ENCODE assay signal across 18 cellular contexts in genomic region chr5:57863661-57864060, GRCh38.
DNase-seq lines count a peak whose midpoint lies in the region; ATAC-seq, FAIRE-seq and TF ChIP-seq lines count a peak whose summit lies in the region.
"Had no signal": no experiment of that assay in that cellular context is flagged by ENCODE, and none has a peak within 500 bp of the region (broad histone marks: within the 10 kb centered on the region; RNA-seq: fewer than 3 reads in every experiment).

No MANE protein-coding gene starts in this region.

- peak overlapping the region; percentile 10 for H3K27ac Mint-ChIP-seq in mesothelial cell of epicardium

- intact Hi-C loops in left ventricle myocardium superior (cut with micrococcal nuclease) = no loop called here

- TF ChIP-seq POLR2A in GM12892 (IDR thresholded peaks at IDR 0.05; ENCODE audit: low read depth, low read length) = no peak

- TF ChIP-seq CTCF in AG09309 (IDR thresholded peaks at IDR 0.05; ENCODE audit: control insufficient read depth, insufficient read depth, low read depth, low read length, missing control alignments) = no peak
- TF ChIP-seq CTCF in astrocyte of the spinal cord (IDR thresholded peaks at IDR 0.05; ENCODE audit: low read depth, low read length) = no peak
- no peak for TF ChIP-seq CTCF in mesothelial cell of epicardium (IDR thresholded peaks at IDR 0.05; ENCODE audit: unreplicated experiment)

- no peaks in the 10 kb centered on the region for H3K27me3 Mint-ChIP-seq in mesothelial cell of epicardium (ENCODE audit: low read depth)

- H3K4me1 Mint-ChIP-seq in mesothelial cell of epicardium = peaks cover 39% of the 10 kb centered on the region

- no peak overlapping the region for H3K4me3 ChIP-seq in AG09309 (ENCODE audit: control insufficient read depth, low read depth, low read length)
- no peak overlapping the region for H3K4me3 ChIP-seq in astrocyte of the spinal cord (ENCODE audit: low read depth, low read length)
- H3K4me3 ChIP-seq: HAP-1, upper lobe of left lung had no signal

- ATAC-seq in left ventricle myocardium superior (no peak), GM18511 (IDR thresholded peaks at IDR 0.05; ENCODE audit: unreplicated experiment) (no peak)
- ATAC-seq: left colon, Panc1 had no signal

- peaks cover 1% of the 10 kb centered on the region for H3K36me3 Mint-ChIP-seq in mesothelial cell of epicardium

- H3K4me3 Mint-ChIP-seq in mesothelial cell of epicardium = no peak overlapping the region

- no peak for FAIRE-seq in GM12892 (lab: Jason Lieb, UNC)

- DNase-seq in AG09309 (ENCODE audit: low read depth) (peak; percentile 62), M059J (ENCODE audit: low read depth) (peak; percentile 97), astrocyte of the spinal cord (ENCODE audit: low read depth, low spot score) (peak; percentile 57), mesothelial cell of epicardium (ENCODE audit: low spot score in 2 of 2, unreplicated experiment in 2 of 2) (no peak), left ventricle myocardium superior (no peak), GM12892 (ENCODE audit: insufficient read length) (no peak), SW 1271 (lab: John Stamatoyannopoulos, UW) (no peak)
- DNase-seq: activated CD4-positive, CD25-positive, alpha-beta regulatory T cell treated with anti-CD3 and anti-CD28 coated beads, Interleukin-2, amount 50 U/mL, for 72 hours; activated CD8-positive, alpha-beta memory T cell treated with anti-CD3 and anti-CD28 coated beads, Interleukin-2, amount 50 U/mL, for 4 hours; activated naive CD4-positive, alpha-beta T cell treated with Interleukin-2 at 50 U/mL for 16 hours; COR-L47; left colon; NCI-H510A; stimulated activated CD4-positive, alpha-beta T cell treated with anti-CD3 and anti-CD28 coated beads, Interleukin-4, amount 100 ng/mL, for 1 hour; upper lobe of left lung had no signal

- in situ Hi-C loops in astrocyte of the spinal cord (cut with HindIII; ENCODE audit: low sequenced_read_pairs) = no loop called here

- H3K9me3 Mint-ChIP-seq in mesothelial cell of epicardium = peaks cover 4% of the 10 kb centered on the region

Comparison
In these comparisons a context has a peak if more than half of its experiments do, and no peak if none do; other contexts are left out.
1. DNase-seq: peak in AG09309 (single experiment), M059J (single experiment) and astrocyte of the spinal cord (single experiment); none in mesothelial cell of epicardium (0 of 2), left ventricle myocardium superior (single experiment), GM12892 (single experiment) and SW 1271 (0 of 2).